ENCODE assay signal across 14 cellular contexts in the genomic region with DNA sequence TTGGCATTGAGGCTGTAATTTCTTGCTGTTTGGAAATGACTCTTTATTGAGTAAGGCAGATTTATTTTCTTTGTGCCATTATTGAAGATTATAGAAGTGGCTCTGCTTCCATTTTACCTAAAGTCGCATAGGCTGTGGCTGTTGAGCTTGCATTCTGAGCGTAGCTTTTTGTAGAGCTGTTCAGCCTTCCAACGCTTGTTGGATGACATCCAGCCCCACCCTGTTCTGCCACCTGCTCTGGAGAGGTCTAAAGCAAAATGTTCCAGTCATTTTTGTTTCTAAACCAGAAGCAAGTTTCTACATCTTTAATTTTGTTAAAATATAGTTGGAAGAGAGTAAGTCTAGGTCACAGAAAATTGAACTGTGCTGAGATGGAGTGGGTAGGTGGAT. TPM values are rescaled to one million over a fixed set of nuclear protein-coding genes. Genes with fewer than 3 reads are reported as not detected.
DNase-seq lines count a peak whose midpoint lies in the region; ATAC-seq and TF ChIP-seq lines count a peak whose summit lies in the region.
"Had no signal": no experiment of that assay in that cellular context is flagged by ENCODE, and none has a peak within 500 bp of the region (broad histone marks: within the 10 kb centered on the region; RNA-seq: fewer than 3 reads in every experiment).

No MANE protein-coding gene starts in this region.

- no peak overlapping the region for H3K4me2 ChIP-seq in PC-3 (ENCODE audit: low read length)

- H3K36me3 ChIP-seq in left ventricle myocardium inferior (no peaks in the 10 kb centered on the region), upper lobe of right lung (no peaks in the 10 kb centered on the region), PC-3 (ENCODE audit: low read depth, low read length) (no peaks in the 10 kb centered on the region)

- intact Hi-C loops in left ventricle myocardium inferior (cut with micrococcal nuclease): no loop called here
- intact Hi-C loops in Right ventricle myocardium inferior (cut with DNase I): no loop called here
- intact Hi-C loops in left colon (cut with DNase I, micrococcal nuclease): no loop called here
- intact Hi-C loops in upper lobe of right lung (cut with DNase I): no loop called here
- intact Hi-C loops in PC-3 (cut with micrococcal nuclease): no loop called here

- no peak overlapping the region for H2AFZ ChIP-seq in PC-3 (ENCODE audit: low read length)

- H3K27me3 ChIP-seq in left ventricle myocardium inferior (ENCODE audit: low read depth) (no peaks in the 10 kb centered on the region), upper lobe of right lung (no peaks in the 10 kb centered on the region), PC-3 (ENCODE audit: low read length) (no peaks in the 10 kb centered on the region)

- H3K9me3 Mint-ChIP-seq in nephron progenitor cell: peaks cover 5% of the 10 kb centered on the region
- H3K9me3 Mint-ChIP-seq: activated CD4-positive, alpha-beta T cell treated with anti-CD3 and anti-CD28 coated beads, Interleukin-2, amount 10 ng/mL, durations not matched to agents 7 days and 5 days; activated T-helper 2 cell treated with anti-CD3 and anti-CD28 coated beads, Interferon-gamma antibody, Interleukin-2, Interleukin-4, amounts not matched to agents 10 μg/mL and 5 μg/mL and 100 μg/mL, durations not matched to agents 14 hours and 24 hours and 36 hours had no signal

- H3K27ac ChIP-seq in left ventricle myocardium inferior (replicated peaks) (no peak overlapping the region), upper lobe of right lung (peak overlapping the region; percentile 14), PC-3 (ENCODE audit: low read length) (no peak overlapping the region)

- POLR2A ChIA-PET in PC-3 (lab: Charles Lee; ENCODE audit: unreplicated experiment): no interaction called here

- no peaks in the 10 kb centered on the region for H3K9me2 ChIP-seq in PC-3 (replicated peaks; ENCODE audit: low read length)

- peaks cover 12% of the 10 kb centered on the region for H3K4me1 ChIP-seq in left ventricle myocardium inferior
- H3K4me1 ChIP-seq in upper lobe of right lung: peaks cover 7% of the 10 kb centered on the region
- peaks cover 4% of the 10 kb centered on the region for H3K4me1 ChIP-seq in PC-3 (ENCODE audit: insufficient read depth, low read length)

- no peak overlapping the region for H3K9ac ChIP-seq in PC-3 (ENCODE audit: low read length)

- H3F3A ChIP-seq in PC-3 (ENCODE audit: low read length, unreplicated experiment): no peaks in the 10 kb centered on the region

- BruUV-seq in PC-3 (replicated peaks; lab: Mats Ljungman, UMichigan): no TSS peak

- peaks cover 21% of the 10 kb centered on the region for H3K4me1 Mint-ChIP-seq in nephron progenitor cell

- H3K27ac Mint-ChIP-seq in nephron progenitor cell: no peak overlapping the region
- H3K27ac Mint-ChIP-seq: activated CD4-positive, alpha-beta T cell treated with anti-CD3 and anti-CD28 coated beads, Interleukin-2, amount 10 ng/mL, durations not matched to agents 7 days and 5 days; activated T-helper 2 cell treated with anti-CD3 and anti-CD28 coated beads, Interferon-gamma antibody, Interleukin-2, Interleukin-4, amounts not matched to agents 10 μg/mL and 5 μg/mL and 100 μg/mL, durations not matched to agents 14 hours and 24 hours and 36 hours had no signal

- ATAC-seq in Right ventricle myocardium inferior: no peak
- peak; percentile 68 for ATAC-seq in left colon
- ATAC-seq in upper lobe of right lung: peak; percentile 83
- no peak for ATAC-seq in PC-3

- no peaks in the 10 kb centered on the region for H3K27me3 Mint-ChIP-seq in nephron progenitor cell (ENCODE audit: low read depth, poor library complexity)

- TF ChIP-seq CTCF in left ventricle myocardium inferior (IDR thresholded peaks at IDR 0.05; ENCODE audit: borderline replicate concordance): no peak
- no peak for TF ChIP-seq CTCF in upper lobe of right lung (IDR thresholded peaks at IDR 0.05)
- no peak for TF ChIP-seq CTCF in PC-3 (conservative IDR thresholded peaks at IDR 0.05; ENCODE audit: low read depth, low read length)
- TF ChIP-seq CTCF in nephron progenitor cell (IDR thresholded peaks at IDR 0.05): no peak

- no peaks in the 10 kb centered on the region for H4K20me1 ChIP-seq in PC-3 (ENCODE audit: low read length)

- peaks cover 12% of the 10 kb centered on the region for H3K36me3 Mint-ChIP-seq in nephron progenitor cell (ENCODE audit: low read depth)

- no peak overlapping the region for H3K4me3 Mint-ChIP-seq in nephron progenitor cell
- H3K4me3 Mint-ChIP-seq: activated CD4-positive, alpha-beta T cell treated with anti-CD3 and anti-CD28 coated beads, Interleukin-2, amount 10 ng/mL, durations not matched to agents 7 days and 5 days had no signal

- DNase-seq in left ventricle myocardium inferior: peak; percentile 38
- DNase-seq in Right ventricle myocardium inferior (ENCODE audit: missing footprints): no peak
- peak; percentile 79 for DNase-seq in NCI-H2171 treated with DMSO at 0.1 percent for 48 hours (lab: John Stamatoyannopoulos, UW)
- DNase-seq in left colon: peak; percentile 30 to 36
- peak; percentile 73 for DNase-seq in upper lobe of right lung
- DNase-seq in PC-3: no peak
- no peak for DNase-seq in SHP77 treated with DMSO at 0.1 percent for 48 hours (lab: John Stamatoyannopoulos, UW)
- DNase-seq in nephron progenitor cell: no peak
- DNase-seq: activated CD4-positive, alpha-beta T cell treated with anti-CD3 and anti-CD28 coated beads, Interleukin-2, amount 10 ng/mL, durations not matched to agents 7 days and 5 days; aorta; IMR-90; NCI-H2081 treated with DMSO at 0.1 percent for 48 hours; stimulated activated CD8-positive, alpha-beta memory T cell treated with anti-CD3 and anti-CD28 coated beads, Interleukin-4, amount 100 ng/mL, for 48 hours had no signal

- CTCF ChIA-PET in PC-3 (lab: Charles Lee): no interaction called here

- H3K79me2 ChIP-seq in PC-3 (ENCODE audit: low read length): no peaks in the 10 kb centered on the region; the same call in 1 of the 2 replicates

- H3K9me3 ChIP-seq in left ventricle myocardium inferior (replicated peaks) (no peaks in the 10 kb centered on the region), upper lobe of right lung (no peaks in the 10 kb centered on the region), PC-3 (ENCODE audit: low read length) (no peaks in the 10 kb centered on the region)

- H3K4me3 ChIP-seq in left ventricle myocardium inferior (no peak overlapping the region), upper lobe of right lung (no peak overlapping the region), PC-3 (ENCODE audit: low read length) (no peak overlapping the region)

RNA-seq across cellular contexts. Expression of a gene that starts 24.4 kb away (rescaled TPM):
- total RNA-seq in left ventricle myocardium inferior (3.3 TPM), Right ventricle myocardium inferior (4.4 TPM), left colon (1 to 10 TPM; 2.2 to 4.6 TPM), upper lobe of right lung (11.8 TPM), PC-3 (2014; rRNA removed) (3.9 and 7.9 TPM in 2 replicates)

Comparison
In these comparisons a context has a peak if more than half of its experiments do, and no peak if none do; other contexts are left out.
1. DNase-seq: peak in left ventricle myocardium inferior (single experiment), NCI-H2171 treated with DMSO at 0.1 percent for 48 hours (single experiment), left colon (2 of 2) and upper lobe of right lung (single experiment); none in Right ventricle myocardium inferior (single experiment), PC-3 (single experiment), SHP77 treated with DMSO at 0.1 percent for 48 hours (single experiment) and nephron progenitor cell (single experiment).
2. ATAC-seq: peak in left colon (single experiment) and upper lobe of right lung (single experiment); none in Right ventricle myocardium inferior (single experiment) and PC-3 (single experiment).